Comparison of ENCODE assay signal across 1 cellular context in genomic region chr6:44254201-44254956, GRCh38.
TF ChIP-seq lines count a peak whose summit lies in the region.

No MANE protein-coding gene starts in this region.

TF ChIP-seq in H1, 55 proteins besides CTCF, POLR2A, EP300 and RAD21:
- TF ChIP-seq ZNF274 (IDR thresholded peaks at IDR 0.05; ENCODE audit: borderline replicate concordance, extremely low read depth, low read length) (no peak), SP4 (IDR thresholded peaks at IDR 0.05; ENCODE audit: low read length) (0 out of 2 replicates have a peak, but pooled peaks have one; percentile 14), GTF2F1 (IDR thresholded peaks at IDR 0.05; ENCODE audit: borderline replicate concordance, low read depth, low read length) (no peak), SIN3A (conservative IDR thresholded peaks at IDR 0.05 in 1 of 2, IDR thresholded peaks at IDR 0.05 in 1 of 2; ENCODE audit: low read depth in 1 of 2, low read length in 2 of 2) (peak in 1 of 2 experiments; percentile 59; a peak in 1 of 4 replicates), CEBPB (IDR thresholded peaks at IDR 0.05; ENCODE audit: low read depth, low read length) (no peak), E2F6 (IDR thresholded peaks at IDR 0.05) (no peak), EGR1 (IDR thresholded peaks at IDR 0.05; ENCODE audit: borderline replicate concordance, low read depth, low read length) (0 out of 2 replicates have a peak, but pooled peaks have one; percentile 17), TAF7 (optimal IDR thresholded peaks at IDR 0.05; ENCODE audit: borderline replicate concordance, low read depth, low read length) (peak; percentile 45), SIRT6 (IDR thresholded peaks at IDR 0.05; ENCODE audit: low read length) (peak; percentile 50), TAF1 (IDR thresholded peaks at IDR 0.05; ENCODE audit: low read depth, low read length) (0 out of 2 replicates have a peak, but pooled peaks have one; percentile 4), CHD2 (IDR thresholded peaks at IDR 0.05; ENCODE audit: low read length) (peak; percentile 22; the same call in 1 of the 2 replicates), POLR2AphosphoS5 (IDR thresholded peaks at IDR 0.05; ENCODE audit: low read depth, low read length) (peak; percentile 90)
- TF ChIP-seq, protein P1, sequence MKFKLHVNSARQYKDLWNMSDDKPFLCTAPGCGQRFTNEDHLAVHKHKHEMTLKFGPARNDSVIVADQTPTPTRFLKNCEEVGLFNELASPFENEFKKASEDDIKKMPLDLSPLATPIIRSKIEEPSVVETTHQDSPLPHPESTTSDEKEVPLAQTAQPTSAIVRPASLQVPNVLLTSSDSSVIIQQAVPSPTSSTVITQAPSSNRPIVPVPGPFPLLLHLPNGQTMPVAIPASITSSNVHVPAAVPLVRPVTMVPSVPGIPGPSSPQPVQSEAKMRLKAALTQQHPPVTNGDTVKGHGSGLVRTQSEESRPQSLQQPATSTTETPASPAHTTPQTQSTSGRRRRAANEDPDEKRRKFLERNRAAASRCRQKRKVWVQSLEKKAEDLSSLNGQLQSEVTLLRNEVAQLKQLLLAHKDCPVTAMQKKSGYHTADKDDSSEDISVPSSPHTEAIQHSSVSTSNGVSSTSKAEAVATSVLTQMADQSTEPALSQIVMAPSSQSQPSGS (IDR thresholded peaks at IDR 0.05; ENCODE audit: low read length), result peak; percentile 74; the same call in 1 of the 2 replicates
